ENCODE assay signal across 1 cellular context in the genomic region with DNA sequence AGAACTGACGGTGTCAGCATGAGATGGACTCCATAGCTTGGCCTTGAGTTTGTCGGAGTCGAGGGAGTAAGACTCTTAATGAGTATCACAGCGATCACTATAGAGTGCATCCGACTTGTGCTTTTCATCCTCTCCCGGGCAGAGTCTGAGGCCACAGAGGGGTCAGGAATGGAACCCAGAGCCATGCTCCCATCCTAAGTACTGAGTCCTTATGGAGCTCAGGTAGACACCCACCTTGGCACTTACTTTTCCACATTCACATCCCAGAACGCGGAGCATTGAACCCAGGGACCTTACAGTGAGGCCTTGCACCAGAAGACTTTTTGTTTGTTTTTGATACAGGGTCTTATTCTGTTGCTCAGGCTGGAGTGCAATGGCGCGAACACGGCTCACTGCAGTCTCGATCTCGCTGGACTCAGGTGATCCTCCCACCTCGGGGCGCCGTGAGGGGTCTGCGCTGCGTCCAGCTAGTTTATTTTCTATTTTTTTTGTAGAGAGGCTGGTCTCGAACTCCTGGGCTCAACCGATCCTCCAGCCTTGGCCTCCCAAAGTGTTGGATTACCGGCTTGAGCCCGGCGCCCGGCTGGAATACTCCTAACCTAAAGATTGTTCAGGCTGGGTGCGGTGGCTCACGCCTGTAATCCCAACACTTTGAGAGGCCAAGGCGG.
A peak's percentile ranks its signal among the peaks of the same experiment; 100 is the strongest.
TF ChIP-seq lines count a peak whose summit lies in the region.

No MANE protein-coding gene starts in this region.

TF ChIP-seq in HepG2, 621 proteins besides CTCF, POLR2A, EP300 and RAD21 (continued from another document and continues in another):
- TF ChIP-seq, protein P1, sequence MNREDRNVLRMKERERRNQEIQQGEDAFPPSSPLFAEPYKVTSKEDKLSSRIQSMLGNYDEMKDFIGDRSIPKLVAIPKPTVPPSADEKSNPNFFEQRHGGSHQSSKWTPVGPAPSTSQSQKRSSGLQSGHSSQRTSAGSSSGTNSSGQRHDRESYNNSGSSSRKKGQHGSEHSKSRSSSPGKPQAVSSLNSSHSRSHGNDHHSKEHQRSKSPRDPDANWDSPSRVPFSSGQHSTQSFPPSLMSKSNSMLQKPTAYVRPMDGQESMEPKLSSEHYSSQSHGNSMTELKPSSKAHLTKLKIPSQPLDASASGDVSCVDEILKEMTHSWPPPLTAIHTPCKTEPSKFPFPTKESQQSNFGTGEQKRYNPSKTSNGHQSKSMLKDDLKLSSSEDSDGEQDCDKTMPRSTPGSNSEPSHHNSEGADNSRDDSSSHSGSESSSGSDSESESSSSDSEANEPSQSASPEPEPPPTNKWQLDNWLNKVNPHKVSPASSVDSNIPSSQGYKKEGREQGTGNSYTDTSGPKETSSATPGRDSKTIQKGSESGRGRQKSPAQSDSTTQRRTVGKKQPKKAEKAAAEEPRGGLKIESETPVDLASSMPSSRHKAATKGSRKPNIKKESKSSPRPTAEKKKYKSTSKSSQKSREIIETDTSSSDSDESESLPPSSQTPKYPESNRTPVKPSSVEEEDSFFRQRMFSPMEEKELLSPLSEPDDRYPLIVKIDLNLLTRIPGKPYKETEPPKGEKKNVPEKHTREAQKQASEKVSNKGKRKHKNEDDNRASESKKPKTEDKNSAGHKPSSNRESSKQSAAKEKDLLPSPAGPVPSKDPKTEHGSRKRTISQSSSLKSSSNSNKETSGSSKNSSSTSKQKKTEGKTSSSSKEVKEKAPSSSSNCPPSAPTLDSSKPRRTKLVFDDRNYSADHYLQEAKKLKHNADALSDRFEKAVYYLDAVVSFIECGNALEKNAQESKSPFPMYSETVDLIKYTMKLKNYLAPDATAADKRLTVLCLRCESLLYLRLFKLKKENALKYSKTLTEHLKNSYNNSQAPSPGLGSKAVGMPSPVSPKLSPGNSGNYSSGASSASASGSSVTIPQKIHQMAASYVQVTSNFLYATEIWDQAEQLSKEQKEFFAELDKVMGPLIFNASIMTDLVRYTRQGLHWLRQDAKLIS (CRISPR knock-in tag; IDR thresholded peaks at IDR 0.05): no peak
- TF ChIP-seq SP5 (CRISPR knock-in tag; IDR thresholded peaks at IDR 0.05; ENCODE audit: borderline replicate concordance, low read depth): no peak
- TF ChIP-seq NFKB2 (CRISPR knock-in tag; IDR thresholded peaks at IDR 0.05; ENCODE audit: borderline replicate concordance): no peak
- TF ChIP-seq ZNF44 (CRISPR knock-in tag; IDR thresholded peaks at IDR 0.05): no peak; the same call in 1 of the 2 replicates
- TF ChIP-seq ZNF446 (CRISPR knock-in tag; IDR thresholded peaks at IDR 0.05): no peak
- TF ChIP-seq CREB1 (IDR thresholded peaks at IDR 0.05): no peak
- TF ChIP-seq CREB1 (CRISPR knock-in tag; IDR thresholded peaks at IDR 0.05): no peak
- no peak for TF ChIP-seq GATAD2A (CRISPR knock-in tag; IDR thresholded peaks at IDR 0.05)
- TF ChIP-seq SP140L (CRISPR knock-in tag; IDR thresholded peaks at IDR 0.05; ENCODE audit: borderline replicate concordance): no peak
- no peak for TF ChIP-seq ZNF224 (CRISPR knock-in tag; IDR thresholded peaks at IDR 0.05)
- TF ChIP-seq ZNF850 (CRISPR knock-in tag; conservative IDR thresholded peaks at IDR 0.05): no peak
- TF ChIP-seq MTA3 (CRISPR knock-in tag; IDR thresholded peaks at IDR 0.05): no peak
- TF ChIP-seq HNF4A (CRISPR knock-in tag; IDR thresholded peaks at IDR 0.05): no peak
- no peak for TF ChIP-seq ZNF260 (CRISPR knock-in tag; IDR thresholded peaks at IDR 0.05; ENCODE audit: borderline replicate concordance, low read depth)
- TF ChIP-seq ZNF234 (CRISPR knock-in tag; conservative IDR thresholded peaks at IDR 0.05): no peak
- TF ChIP-seq, protein P2, sequence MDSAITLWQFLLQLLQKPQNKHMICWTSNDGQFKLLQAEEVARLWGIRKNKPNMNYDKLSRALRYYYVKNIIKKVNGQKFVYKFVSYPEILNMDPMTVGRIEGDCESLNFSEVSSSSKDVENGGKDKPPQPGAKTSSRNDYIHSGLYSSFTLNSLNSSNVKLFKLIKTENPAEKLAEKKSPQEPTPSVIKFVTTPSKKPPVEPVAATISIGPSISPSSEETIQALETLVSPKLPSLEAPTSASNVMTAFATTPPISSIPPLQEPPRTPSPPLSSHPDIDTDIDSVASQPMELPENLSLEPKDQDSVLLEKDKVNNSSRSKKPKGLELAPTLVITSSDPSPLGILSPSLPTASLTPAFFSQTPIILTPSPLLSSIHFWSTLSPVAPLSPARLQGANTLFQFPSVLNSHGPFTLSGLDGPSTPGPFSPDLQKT (CRISPR knock-in tag; IDR thresholded peaks at IDR 0.05; ENCODE audit: borderline replicate concordance): no peak
- no peak for TF ChIP-seq ZKSCAN8 (CRISPR knock-in tag; IDR thresholded peaks at IDR 0.05; ENCODE audit: borderline replicate concordance)
- TF ChIP-seq MXD4 (CRISPR knock-in tag; IDR thresholded peaks at IDR 0.05): no peak
- TF ChIP-seq MIER3 (CRISPR knock-in tag; IDR thresholded peaks at IDR 0.05; ENCODE audit: borderline replicate concordance): no peak
- TF ChIP-seq KDM1A (CRISPR knock-in tag; IDR thresholded peaks at IDR 0.05): no peak
- TF ChIP-seq GZF1 (CRISPR knock-in tag; IDR thresholded peaks at IDR 0.05): peak; percentile 56; the same call in 1 of the 2 replicates
- no peak for TF ChIP-seq THYN1 (CRISPR knock-in tag; IDR thresholded peaks at IDR 0.05; ENCODE audit: borderline replicate concordance, low read depth)
- no peak for TF ChIP-seq ARNTL (CRISPR knock-in tag; IDR thresholded peaks at IDR 0.05)
- TF ChIP-seq MEIS1 (CRISPR knock-in tag; IDR thresholded peaks at IDR 0.05; ENCODE audit: borderline replicate concordance): no peak
- TF ChIP-seq TOE1 (CRISPR knock-in tag; IDR thresholded peaks at IDR 0.05): no peak
- TF ChIP-seq ZNF468 (CRISPR knock-in tag; IDR thresholded peaks at IDR 0.05): no peak
- TF ChIP-seq RFXANK (CRISPR knock-in tag; IDR thresholded peaks at IDR 0.05): no peak
- TF ChIP-seq ZNF775 (CRISPR knock-in tag; IDR thresholded peaks at IDR 0.05; ENCODE audit: borderline replicate concordance): no peak
- no peak for TF ChIP-seq PAF1 (CRISPR knock-in tag; IDR thresholded peaks at IDR 0.05)
- TF ChIP-seq, protein P3, sequence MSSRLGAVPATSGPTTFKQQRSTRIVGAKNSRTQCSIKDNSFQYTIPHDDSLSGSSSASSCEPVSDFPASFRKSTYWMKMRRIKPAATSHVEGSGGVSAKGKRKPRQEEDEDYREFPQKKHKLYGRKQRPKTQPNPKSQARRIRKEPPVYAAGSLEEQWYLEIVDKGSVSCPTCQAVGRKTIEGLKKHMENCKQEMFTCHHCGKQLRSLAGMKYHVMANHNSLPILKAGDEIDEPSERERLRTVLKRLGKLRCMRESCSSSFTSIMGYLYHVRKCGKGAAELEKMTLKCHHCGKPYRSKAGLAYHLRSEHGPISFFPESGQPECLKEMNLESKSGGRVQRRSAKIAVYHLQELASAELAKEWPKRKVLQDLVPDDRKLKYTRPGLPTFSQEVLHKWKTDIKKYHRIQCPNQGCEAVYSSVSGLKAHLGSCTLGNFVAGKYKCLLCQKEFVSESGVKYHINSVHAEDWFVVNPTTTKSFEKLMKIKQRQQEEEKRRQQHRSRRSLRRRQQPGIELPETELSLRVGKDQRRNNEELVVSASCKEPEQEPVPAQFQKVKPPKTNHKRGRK (CRISPR knock-in tag; IDR thresholded peaks at IDR 0.05): no peak
- no peak for TF ChIP-seq MYC (CRISPR knock-in tag; IDR thresholded peaks at IDR 0.05; ENCODE audit: borderline replicate concordance)
- no peak for TF ChIP-seq HNRNPLL (IDR thresholded peaks at IDR 0.05; ENCODE audit: low read depth, low read length, poor library complexity, severe bottlenecking)
- no peak for TF ChIP-seq ZNF629 (CRISPR knock-in tag; conservative IDR thresholded peaks at IDR 0.05)
- no peak for TF ChIP-seq STAG1 (CRISPR knock-in tag; IDR thresholded peaks at IDR 0.05)
- TF ChIP-seq TOPORS (CRISPR knock-in tag; IDR thresholded peaks at IDR 0.05): no peak
- peak; percentile 29; the same call in 1 of the 2 replicates for TF ChIP-seq ZMYM3 (CRISPR knock-in tag; IDR thresholded peaks at IDR 0.05)
- TF ChIP-seq ZNF138 (CRISPR knock-in tag; IDR thresholded peaks at IDR 0.05; ENCODE audit: low read depth): no peak
- no peak for TF ChIP-seq ZNF569 (CRISPR knock-in tag; IDR thresholded peaks at IDR 0.05; ENCODE audit: borderline replicate concordance)
- TF ChIP-seq, protein P4, sequence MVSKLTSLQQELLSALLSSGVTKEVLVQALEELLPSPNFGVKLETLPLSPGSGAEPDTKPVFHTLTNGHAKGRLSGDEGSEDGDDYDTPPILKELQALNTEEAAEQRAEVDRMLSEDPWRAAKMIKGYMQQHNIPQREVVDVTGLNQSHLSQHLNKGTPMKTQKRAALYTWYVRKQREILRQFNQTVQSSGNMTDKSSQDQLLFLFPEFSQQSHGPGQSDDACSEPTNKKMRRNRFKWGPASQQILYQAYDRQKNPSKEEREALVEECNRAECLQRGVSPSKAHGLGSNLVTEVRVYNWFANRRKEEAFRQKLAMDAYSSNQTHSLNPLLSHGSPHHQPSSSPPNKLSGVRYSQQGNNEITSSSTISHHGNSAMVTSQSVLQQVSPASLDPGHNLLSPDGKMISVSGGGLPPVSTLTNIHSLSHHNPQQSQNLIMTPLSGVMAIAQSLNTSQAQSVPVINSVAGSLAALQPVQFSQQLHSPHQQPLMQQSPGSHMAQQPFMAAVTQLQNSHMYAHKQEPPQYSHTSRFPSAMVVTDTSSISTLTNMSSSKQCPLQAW (CRISPR knock-in tag; IDR thresholded peaks at IDR 0.05): no peak; the same call in 1 of the 2 replicates
- TF ChIP-seq, protein P5, sequence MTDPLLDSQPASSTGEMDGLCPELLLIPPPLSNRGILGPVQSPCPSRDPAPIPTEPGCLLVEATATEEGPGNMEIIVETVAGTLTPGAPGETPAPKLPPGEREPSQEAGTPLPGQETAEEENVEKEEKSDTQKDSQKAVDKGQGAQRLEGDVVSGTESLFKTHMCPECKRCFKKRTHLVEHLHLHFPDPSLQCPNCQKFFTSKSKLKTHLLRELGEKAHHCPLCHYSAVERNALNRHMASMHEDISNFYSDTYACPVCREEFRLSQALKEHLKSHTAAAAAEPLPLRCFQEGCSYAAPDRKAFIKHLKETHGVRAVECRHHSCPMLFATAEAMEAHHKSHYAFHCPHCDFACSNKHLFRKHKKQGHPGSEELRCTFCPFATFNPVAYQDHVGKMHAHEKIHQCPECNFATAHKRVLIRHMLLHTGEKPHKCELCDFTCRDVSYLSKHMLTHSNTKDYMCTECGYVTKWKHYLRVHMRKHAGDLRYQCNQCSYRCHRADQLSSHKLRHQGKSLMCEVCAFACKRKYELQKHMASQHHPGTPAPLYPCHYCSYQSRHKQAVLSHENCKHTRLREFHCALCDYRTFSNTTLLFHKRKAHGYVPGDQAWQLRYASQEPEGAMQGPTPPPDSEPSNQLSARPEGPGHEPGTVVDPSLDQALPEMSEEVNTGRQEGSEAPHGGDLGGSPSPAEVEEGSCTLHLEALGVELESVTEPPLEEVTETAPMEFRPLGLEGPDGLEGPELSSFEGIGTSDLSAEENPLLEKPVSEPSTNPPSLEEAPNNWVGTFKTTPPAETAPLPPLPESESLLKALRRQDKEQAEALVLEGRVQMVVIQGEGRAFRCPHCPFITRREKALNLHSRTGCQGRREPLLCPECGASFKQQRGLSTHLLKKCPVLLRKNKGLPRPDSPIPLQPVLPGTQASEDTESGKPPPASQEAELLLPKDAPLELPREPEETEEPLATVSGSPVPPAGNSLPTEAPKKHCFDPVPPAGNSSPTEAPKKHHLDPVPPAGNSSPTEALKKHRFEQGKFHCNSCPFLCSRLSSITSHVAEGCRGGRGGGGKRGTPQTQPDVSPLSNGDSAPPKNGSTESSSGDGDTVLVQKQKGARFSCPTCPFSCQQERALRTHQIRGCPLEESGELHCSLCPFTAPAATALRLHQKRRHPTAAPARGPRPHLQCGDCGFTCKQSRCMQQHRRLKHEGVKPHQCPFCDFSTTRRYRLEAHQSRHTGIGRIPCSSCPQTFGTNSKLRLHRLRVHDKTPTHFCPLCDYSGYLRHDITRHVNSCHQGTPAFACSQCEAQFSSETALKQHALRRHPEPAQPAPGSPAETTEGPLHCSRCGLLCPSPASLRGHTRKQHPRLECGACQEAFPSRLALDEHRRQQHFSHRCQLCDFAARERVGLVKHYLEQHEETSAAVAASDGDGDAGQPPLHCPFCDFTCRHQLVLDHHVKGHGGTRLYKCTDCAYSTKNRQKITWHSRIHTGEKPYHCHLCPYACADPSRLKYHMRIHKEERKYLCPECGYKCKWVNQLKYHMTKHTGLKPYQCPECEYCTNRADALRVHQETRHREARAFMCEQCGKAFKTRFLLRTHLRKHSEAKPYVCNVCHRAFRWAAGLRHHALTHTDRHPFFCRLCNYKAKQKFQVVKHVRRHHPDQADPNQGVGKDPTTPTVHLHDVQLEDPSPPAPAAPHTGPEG (CRISPR knock-in tag; IDR thresholded peaks at IDR 0.05): no peak
- no peak for TF ChIP-seq TGIF2 (CRISPR knock-in tag; IDR thresholded peaks at IDR 0.05)
- TF ChIP-seq, protein P6, sequence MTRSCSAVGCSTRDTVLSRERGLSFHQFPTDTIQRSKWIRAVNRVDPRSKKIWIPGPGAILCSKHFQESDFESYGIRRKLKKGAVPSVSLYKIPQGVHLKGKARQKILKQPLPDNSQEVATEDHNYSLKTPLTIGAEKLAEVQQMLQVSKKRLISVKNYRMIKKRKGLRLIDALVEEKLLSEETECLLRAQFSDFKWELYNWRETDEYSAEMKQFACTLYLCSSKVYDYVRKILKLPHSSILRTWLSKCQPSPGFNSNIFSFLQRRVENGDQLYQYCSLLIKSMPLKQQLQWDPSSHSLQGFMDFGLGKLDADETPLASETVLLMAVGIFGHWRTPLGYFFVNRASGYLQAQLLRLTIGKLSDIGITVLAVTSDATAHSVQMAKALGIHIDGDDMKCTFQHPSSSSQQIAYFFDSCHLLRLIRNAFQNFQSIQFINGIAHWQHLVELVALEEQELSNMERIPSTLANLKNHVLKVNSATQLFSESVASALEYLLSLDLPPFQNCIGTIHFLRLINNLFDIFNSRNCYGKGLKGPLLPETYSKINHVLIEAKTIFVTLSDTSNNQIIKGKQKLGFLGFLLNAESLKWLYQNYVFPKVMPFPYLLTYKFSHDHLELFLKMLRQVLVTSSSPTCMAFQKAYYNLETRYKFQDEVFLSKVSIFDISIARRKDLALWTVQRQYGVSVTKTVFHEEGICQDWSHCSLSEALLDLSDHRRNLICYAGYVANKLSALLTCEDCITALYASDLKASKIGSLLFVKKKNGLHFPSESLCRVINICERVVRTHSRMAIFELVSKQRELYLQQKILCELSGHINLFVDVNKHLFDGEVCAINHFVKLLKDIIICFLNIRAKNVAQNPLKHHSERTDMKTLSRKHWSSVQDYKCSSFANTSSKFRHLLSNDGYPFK (CRISPR knock-in tag; IDR thresholded peaks at IDR 0.05; ENCODE audit: borderline replicate concordance): 0 out of 2 replicates have a peak, but pooled peaks have one; percentile 22
- no peak for TF ChIP-seq SP4 (CRISPR knock-in tag; IDR thresholded peaks at IDR 0.05)
- no peak for TF ChIP-seq TARDBP (CRISPR knock-in tag; IDR thresholded peaks at IDR 0.05)
- TF ChIP-seq CBX2 (IDR thresholded peaks at IDR 0.05; ENCODE audit: low read depth, low read length): no peak
- no peak for TF ChIP-seq CBX2 (CRISPR knock-in tag; IDR thresholded peaks at IDR 0.05; ENCODE audit: low read depth)
- TF ChIP-seq, protein P7, sequence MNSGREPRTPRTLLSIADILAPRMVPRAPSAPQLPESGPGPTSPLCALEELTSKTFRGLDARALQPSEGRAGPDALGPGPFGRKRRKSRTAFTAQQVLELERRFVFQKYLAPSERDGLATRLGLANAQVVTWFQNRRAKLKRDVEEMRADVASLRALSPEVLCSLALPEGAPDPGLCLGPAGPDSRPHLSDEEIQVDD (CRISPR knock-in tag; IDR thresholded peaks at IDR 0.05; ENCODE audit: borderline replicate concordance): no peak
- TF ChIP-seq ZNF567 (CRISPR knock-in tag; IDR thresholded peaks at IDR 0.05; ENCODE audit: borderline replicate concordance): no peak
- TF ChIP-seq ZNF816 (CRISPR knock-in tag; IDR thresholded peaks at IDR 0.05; ENCODE audit: borderline replicate concordance): no peak
- TF ChIP-seq RXRB (CRISPR knock-in tag; IDR thresholded peaks at IDR 0.05; ENCODE audit: borderline replicate concordance): no peak
- TF ChIP-seq ZNF766 (CRISPR knock-in tag; IDR thresholded peaks at IDR 0.05; ENCODE audit: borderline replicate concordance): no peak
